In genomic region chr16:9014389-9014788, GRCh38 we compare ENCODE assay signal across 8 cellular contexts.
"Had no signal": no experiment of that assay in that cellular context is flagged by ENCODE, and none has a peak within 500 bp of the region (broad histone marks: within the 10 kb centered on the region; RNA-seq: fewer than 3 reads in every experiment).

No MANE protein-coding gene starts in this region.

- DNase-seq: GDM1, GF-D8 had no signal

- H3K4me3 ChIP-seq: GM12878 had no signal

- ATAC-seq: GM12878 had no signal

- FAIRE-seq: G401.6, GM12878, GM12891, GM12892, GM18507, GM19239 had no signal
